Comparison of ENCODE assay signal across 10 cellular contexts in genomic region chr20:17835240-17835940, GRCh38.
DNase-seq lines count a peak whose midpoint lies in the region; ATAC-seq and TF ChIP-seq lines count a peak whose summit lies in the region.
"Had no signal": no experiment of that assay in that cellular context is flagged by ENCODE, and none has a peak within 500 bp of the region (broad histone marks: within the 10 kb centered on the region; RNA-seq: fewer than 3 reads in every experiment).

No MANE protein-coding gene starts in this region.

- TF ChIP-seq POLR2A in right lobe of liver (IDR thresholded peaks at IDR 0.05) (no peak), testis (IDR thresholded peaks at IDR 0.05) (no peak)

- ATAC-seq in right lobe of liver (peak in 3 of 4 donors; percentile 10 to 83 (median 47)), GM19452 (IDR thresholded peaks at IDR 0.05; ENCODE audit: unreplicated experiment) (no peak)
- no peak for ATAC-seq in stimulated activated effector memory CD8-positive, alpha-beta T cell treated with anti-CD3 and anti-CD28 coated beads, Interleukin-12 subunit alpha, Interleukin-12 subunit beta, amount 100 ng/mL, for 72 hours

- peak; percentile 85 for DNase-seq in HT1080 (ENCODE audit: low read depth)
- no peak for DNase-seq in chondrocyte (ENCODE audit: low spot score)
- peak in 1 of 3 donors; percentile 56 for DNase-seq in right lobe of liver
- DNase-seq in testis: no peak
- no peak for DNase-seq in MV-4-11 (lab: John Stamatoyannopoulos, UW)
- no peak for DNase-seq in stimulated activated effector memory CD8-positive, alpha-beta T cell treated with anti-CD3 and anti-CD28 coated beads, Interleukin-12 subunit alpha, Interleukin-12 subunit beta, amount 100 ng/mL, for 72 hours (ENCODE audit: low spot score in 2 of 2)
- no peak for DNase-seq in HUDEP-2 (lab: John Stamatoyannopoulos, UW; ENCODE audit: unreplicated experiment in 76 of 76)
- DNase-seq: activated CD4-positive, CD25-positive, alpha-beta regulatory T cell; NCI-H2081 had no signal

- H3K9me3 ChIP-seq in right lobe of liver: no peaks in the 10 kb centered on the region
- no peaks in the 10 kb centered on the region for H3K9me3 ChIP-seq in testis

- H3K4me3 Mint-ChIP-seq in chondrocyte (ENCODE audit: unreplicated experiment): peak overlapping the region; percentile 44
- H3K4me3 Mint-ChIP-seq in stimulated activated effector memory CD8-positive, alpha-beta T cell treated with anti-CD3 and anti-CD28 coated beads, Interleukin-12 subunit alpha, Interleukin-12 subunit beta, amount 100 ng/mL, for 72 hours: no peak overlapping the region

- H3K27me3 Mint-ChIP-seq in chondrocyte (ENCODE audit: low read depth): no peaks in the 10 kb centered on the region

- no peaks in the 10 kb centered on the region for H3K27me3 ChIP-seq in right lobe of liver
- no peaks in the 10 kb centered on the region for H3K27me3 ChIP-seq in testis

- no peak overlapping the region for H3K4me3 ChIP-seq in right lobe of liver
- H3K4me3 ChIP-seq in testis: no peak overlapping the region

- intact Hi-C loops in right lobe of liver (cut with DNase I): no loop called here
- intact Hi-C loops in testis (cut with DNase I; ENCODE audit: low total_unique reads): no loop called here

- H3K36me3 ChIP-seq in right lobe of liver: no peaks in the 10 kb centered on the region
- H3K36me3 ChIP-seq in testis (ENCODE audit: low read depth, missing control alignments): no peaks in the 10 kb centered on the region

- H3K4me1 Mint-ChIP-seq in chondrocyte (ENCODE audit: low read depth): peaks cover 60% of the 10 kb centered on the region
- no peaks in the 10 kb centered on the region for H3K4me1 Mint-ChIP-seq in stimulated activated effector memory CD8-positive, alpha-beta T cell treated with anti-CD3 and anti-CD28 coated beads, Interleukin-12 subunit alpha, Interleukin-12 subunit beta, amount 100 ng/mL, for 72 hours

- H3K4me1 ChIP-seq in right lobe of liver (peaks cover 0 to 8% (median 4%) of the 10 kb centered on the region in 4 donors), testis (peaks cover 13% of the 10 kb centered on the region)

- H3K27ac ChIP-seq in right lobe of liver (peak overlapping the region in 1 of 3 donors; percentile 63), testis (peak overlapping the region; percentile 21 to 83)

- peaks cover 2% of the 10 kb centered on the region for H3K9me3 Mint-ChIP-seq in chondrocyte (ENCODE audit: low read depth)
- no peaks in the 10 kb centered on the region for H3K9me3 Mint-ChIP-seq in stimulated activated effector memory CD8-positive, alpha-beta T cell treated with anti-CD3 and anti-CD28 coated beads, Interleukin-12 subunit alpha, Interleukin-12 subunit beta, amount 100 ng/mL, for 72 hours

- TF ChIP-seq CTCF in chondrocyte (IDR thresholded peaks at IDR 0.05) (no peak), right lobe of liver (IDR thresholded peaks at IDR 0.05) (no peak), testis (IDR thresholded peaks at IDR 0.05) (no peak)

- H3K27ac Mint-ChIP-seq in chondrocyte (ENCODE audit: unreplicated experiment): peak overlapping the region; percentile 98
- no peak overlapping the region for H3K27ac Mint-ChIP-seq in stimulated activated effector memory CD8-positive, alpha-beta T cell treated with anti-CD3 and anti-CD28 coated beads, Interleukin-12 subunit alpha, Interleukin-12 subunit beta, amount 100 ng/mL, for 72 hours

- 83% methylated on average over 9 of the region's 15 CpGs for WGBS in right lobe of liver (ENCODE audit: insufficient coverage, low coverage, low lambda C conversion rate, missing lambda C conversion rate)
- 47 to 60% methylated on average over 12 to 15 of the region's 15 CpGs for WGBS in testis, 2 donors

- no peaks in the 10 kb centered on the region for H3K36me3 Mint-ChIP-seq in chondrocyte (ENCODE audit: low read depth)
- no peaks in the 10 kb centered on the region for H3K36me3 Mint-ChIP-seq in stimulated activated effector memory CD8-positive, alpha-beta T cell treated with anti-CD3 and anti-CD28 coated beads, Interleukin-12 subunit alpha, Interleukin-12 subunit beta, amount 100 ng/mL, for 72 hours

Comparison
In these comparisons a context has a peak if more than half of its experiments do, and no peak if none do; other contexts are left out.
1. ATAC-seq: peak in right lobe of liver (3 of 4); none in GM19452 (single experiment) and stimulated activated effector memory CD8-positive, alpha-beta T cell treated with anti-CD3 and anti-CD28 coated beads, Interleukin-12 subunit alpha, Interleukin-12 subunit beta, amount 100 ng/mL, for 72 hours (single experiment).